In genomic region chr9:76338418-76338817, GRCh38 we compare ENCODE assay signal across 6 cellular contexts.
"Had no signal": no experiment of that assay in that cellular context is flagged by ENCODE, and none has a peak within 500 bp of the region (broad histone marks: within the 10 kb centered on the region; RNA-seq: fewer than 3 reads in every experiment).

No MANE protein-coding gene starts in this region.

- H3K4me3 Mint-ChIP-seq: H9 had no signal

- H3K27ac ChIP-seq: GM23248 had no signal

- FAIRE-seq: HTR-8/SVneo, K562 had no signal

- H3K4me3 ChIP-seq: GM23248, K562 had no signal

- H3K9me3 Mint-ChIP-seq: H9 had no signal

- ATAC-seq: K562 had no signal

- H2AFZ ChIP-seq: GM23248 had no signal

- H3K9ac ChIP-seq: GM23248 had no signal

- H3K27ac Mint-ChIP-seq: H9 had no signal

- DNase-seq: GM23248, H9, HCEC 1CT, IMR-90 had no signal
